Comparison of ENCODE assay signal across 33 cellular contexts in the genomic region with DNA sequence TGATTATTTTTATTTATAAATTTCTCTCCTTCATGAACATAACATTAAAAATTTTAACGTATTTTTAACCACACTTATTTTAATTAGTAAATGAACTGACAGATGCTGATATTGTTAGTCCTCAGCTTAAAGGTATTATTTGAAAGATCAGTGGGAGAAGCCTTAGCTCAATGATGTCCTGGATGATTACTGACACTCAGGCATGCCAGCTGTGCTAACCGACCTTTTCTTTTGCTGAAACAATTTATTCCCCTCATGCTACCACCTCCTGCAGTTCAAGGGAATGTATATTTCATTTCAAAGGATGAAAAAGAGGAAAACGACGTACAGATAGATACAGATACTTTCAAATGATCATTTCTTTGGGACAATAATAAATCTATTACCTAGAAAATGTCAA.
"Had no signal": no experiment of that assay in that cellular context is flagged by ENCODE, and none has a peak within 500 bp of the region (broad histone marks: within the 10 kb centered on the region; RNA-seq: fewer than 3 reads in every experiment).

No MANE protein-coding gene starts in this region.

- H3K4me1 Mint-ChIP-seq: mesothelial cell of epicardium; naive B cell; stimulated activated naive CD8-positive, alpha-beta T cell treated with anti-CD3 and anti-CD28 coated beads, Interleukin-15, amount 100 ng/mL, for 72 hours had no signal

- FAIRE-seq: endometrium, islet of Langerhans had no signal

- DNase-seq: cortex of kidney; effector memory CD8-positive, alpha-beta T cell; erythroblast; esophagus squamous epithelium; foreskin melanocyte; glutamatergic neuron; heart right ventricle; hippocampal formation; left cardiac atrium; left lung; mesenchymal stem cell; mucosa of descending colon; naive B cell; nucleus accumbens; ovary; stimulated activated CD4-positive, alpha-beta T cell treated with anti-CD3 and anti-CD28 coated beads, Interleukin-12 subunit alpha, Interleukin-12 subunit beta, amount 100 ng/mL, for 4 hours; stimulated activated CD4-positive, alpha-beta T cell treated with anti-CD3 and anti-CD28 coated beads, Interleukin-1b, Interleukin-23, amount 100 ng/mL, for 48 hours; stimulated activated CD4-positive, alpha-beta T cell treated with anti-CD3 and anti-CD28 coated beads, Interleukin-4, amount 100 ng/mL, for 1 hour; stimulated activated CD8-positive, alpha-beta memory T cell treated with anti-CD3 and anti-CD28 coated beads, Interleukin-4, amount 100 ng/mL, for 48 hours; stimulated activated naive CD4-positive, alpha-beta T cell; stimulated activated naive CD8-positive, alpha-beta T cell treated with anti-CD3 and anti-CD28 coated beads, Interleukin-15, amount 100 ng/mL, for 72 hours; transverse colon; upper lobe of right lung; uterus had no signal

- H3K27ac Mint-ChIP-seq: effector memory CD8-positive, alpha-beta T cell; mesothelial cell of epicardium; naive B cell; natural killer cell treated with Interleukin-12 subunit alpha and Interleukin-12 subunit beta and Interleukin-15 and Interleukin-18, amount 100 ng/mL, for 72 hours; progenitor cell of endocrine pancreas; stimulated activated naive CD8-positive, alpha-beta T cell treated with anti-CD3 and anti-CD28 coated beads, Interleukin-15, amount 100 ng/mL, for 72 hours had no signal

- ATAC-seq: effector memory CD8-positive, alpha-beta T cell; heart right ventricle; left cardiac atrium; left lung; mucosa of descending colon; natural killer cell treated with Interleukin-12 subunit alpha and Interleukin-12 subunit beta and Interleukin-15 and Interleukin-18, amount 100 ng/mL, for 72 hours; sciatic nerve; stimulated activated naive CD8-positive, alpha-beta T cell treated with anti-CD3 and anti-CD28 coated beads, Interleukin-15, amount 100 ng/mL, for 72 hours; upper lobe of right lung had no signal

- H3K4me2 ChIP-seq: smooth muscle cell had no signal

- H3K4me3 Mint-ChIP-seq: effector memory CD8-positive, alpha-beta T cell; mesothelial cell of epicardium; naive B cell; natural killer cell treated with Interleukin-12 subunit alpha and Interleukin-12 subunit beta and Interleukin-15 and Interleukin-18, amount 100 ng/mL, for 72 hours; stimulated activated naive CD8-positive, alpha-beta T cell treated with anti-CD3 and anti-CD28 coated beads, Interleukin-15, amount 100 ng/mL, for 72 hours had no signal

- H3K27me3 Mint-ChIP-seq: effector memory CD8-positive, alpha-beta T cell; naive B cell; natural killer cell treated with Interleukin-12 subunit alpha and Interleukin-12 subunit beta and Interleukin-15 and Interleukin-18, amount 100 ng/mL, for 72 hours; progenitor cell of endocrine pancreas; stimulated activated naive CD8-positive, alpha-beta T cell treated with anti-CD3 and anti-CD28 coated beads, Interleukin-15, amount 100 ng/mL, for 72 hours had no signal

- H3K27me3 ChIP-seq: esophagus squamous epithelium, heart right ventricle, left lung, ovary, right atrium auricular region, suprapubic skin, transverse colon, upper lobe of right lung, uterus had no signal

- H3K4me3 ChIP-seq: esophagus squamous epithelium, heart right ventricle, left lung, mucosa of descending colon, ovary, right atrium auricular region, smooth muscle cell, suprapubic skin, transverse colon, upper lobe of right lung, uterus had no signal

- H3K27ac ChIP-seq: esophagus squamous epithelium, heart right ventricle, left lung, ovary, right atrium auricular region, suprapubic skin, transverse colon, upper lobe of right lung, uterus had no signal

- H3K4me1 ChIP-seq: esophagus squamous epithelium, heart right ventricle, left lung, right atrium auricular region, suprapubic skin, transverse colon, upper lobe of right lung, uterus had no signal

- H3K36me3 Mint-ChIP-seq: mesothelial cell of epicardium; naive B cell; natural killer cell treated with Interleukin-12 subunit alpha and Interleukin-12 subunit beta and Interleukin-15 and Interleukin-18, amount 100 ng/mL, for 72 hours had no signal

- H3K9me3 ChIP-seq: esophagus squamous epithelium, heart right ventricle, left lung, mucosa of descending colon, ovary, right atrium auricular region, suprapubic skin, transverse colon, upper lobe of right lung, uterus had no signal

- H3K36me3 ChIP-seq: esophagus squamous epithelium, heart right ventricle, left lung, ovary, right atrium auricular region, suprapubic skin, transverse colon, upper lobe of right lung, uterus had no signal
